Comparison of ENCODE assay signal across 16 cellular contexts in genomic region chr4:168594121-168594520, GRCh38.
A peak's percentile ranks its signal among the peaks of the same experiment; 100 is the strongest.
DNase-seq lines count a peak whose midpoint lies in the region; ATAC-seq, FAIRE-seq and TF ChIP-seq lines count a peak whose summit lies in the region.
"Had no signal": no experiment of that assay in that cellular context is flagged by ENCODE, and none has a peak within 500 bp of the region (broad histone marks: within the 10 kb centered on the region; RNA-seq: fewer than 3 reads in every experiment).

No MANE protein-coding gene starts in this region.

- ATAC-seq in left ventricle myocardium superior = no peak
- ATAC-seq: CD8-positive, alpha-beta T cell; HepG2 had no signal

- POLR2A ChIA-PET in OCI-LY7 (lab: Charles Lee) = interaction anchor here (1.5 kb wide), 1 partner anchor 11 kb away, joined by 4 read pairs; no protein-coding TSS in a partner anchor

- H4K20me1 ChIP-seq in keratinocyte (ENCODE audit: control insufficient read depth, extremely low read depth, insufficient read depth, low read length) (no peaks in the 10 kb centered on the region), OCI-LY7 (ENCODE audit: insufficient read depth, low read length) (no peaks in the 10 kb centered on the region)
- H4K20me1 ChIP-seq: BLaER1 treated with 17β-estradiol and CSF1 and Interleukin-3, amounts not matched to agents 10 nM and 100 nM had no signal

- H3K27ac ChIP-seq in left ventricle myocardium inferior (replicated peaks) = peak overlapping the region; percentile 41
- peak overlapping the region; percentile 74 for H3K27ac ChIP-seq in keratinocyte (ENCODE audit: control insufficient read depth, insufficient read depth, low read length)
- H3K27ac ChIP-seq in OCI-LY7 (ENCODE audit: low read depth, low read length, poor library complexity, severe bottlenecking) = no peak overlapping the region
- H3K27ac ChIP-seq: BLaER1 treated with 17β-estradiol and CSF1 and Interleukin-3, amounts not matched to agents 10 nM and 100 nM; GM23248 had no signal

- H3K9me2 ChIP-seq in OCI-LY7 (ENCODE audit: insufficient read depth, low read length) = no peaks in the 10 kb centered on the region

- intact Hi-C loops in left ventricle myocardium inferior (cut with micrococcal nuclease) (no loop called here), left ventricle myocardium superior (cut with micrococcal nuclease) (no loop called here), OCI-LY7 (cut with micrococcal nuclease; ENCODE audit: unreplicated experiment) (no loop called here)

- H2AFZ ChIP-seq in keratinocyte (ENCODE audit: control insufficient read depth, low read length) (peak overlapping the region; percentile 51), OCI-LY7 (ENCODE audit: low read length) (no peak overlapping the region)
- H2AFZ ChIP-seq: GM23248 had no signal

- H3K4me3 ChIP-seq in left ventricle myocardium inferior (no peak overlapping the region), bronchial epithelial cell (ENCODE audit: low read depth, low read length) (no peak overlapping the region), keratinocyte (ENCODE audit: control insufficient read depth in 2 of 3, extremely low read depth in 1 of 3, insufficient read depth in 2 of 3, low read depth in 1 of 3, low read length in 3 of 3) (no peak overlapping the region), OCI-LY7 (ENCODE audit: low read depth, low read length, poor library complexity, severe bottlenecking) (no peak overlapping the region)
- H3K4me3 ChIP-seq: BLaER1 treated with 17β-estradiol and CSF1 and Interleukin-3, amounts not matched to agents 10 nM and 100 nM; GM23248; HAP-1 had no signal

- BruUV-seq in OCI-LY7 (replicated peaks; lab: Mats Ljungman, UMichigan) = no TSS peak

- H3K4me2 ChIP-seq in keratinocyte (ENCODE audit: control insufficient read depth, extremely low read depth, insufficient read depth, low read depth, low read length) (peak overlapping the region; percentile 30), OCI-LY7 (ENCODE audit: low read length) (no peak overlapping the region)
- H3K4me2 ChIP-seq: BLaER1 treated with 17β-estradiol and CSF1 and Interleukin-3, amounts not matched to agents 10 nM and 100 nM had no signal

- DNase-seq in left ventricle myocardium inferior (no peak), left ventricle myocardium superior (no peak), bronchial epithelial cell (ENCODE audit: low read depth) (peak; percentile 73), keratinocyte (ENCODE audit: low read depth, low spot score) (no peak), GM13976 (ENCODE audit: low spot score) (no peak), LoVo (ENCODE audit: low spot score) (no peak), OCI-LY7 (ENCODE audit: low spot score) (no peak)
- DNase-seq: 8988T; Calu3; CD8-positive, alpha-beta T cell; DMS79 treated with DMSO at 0.1 percent for 48 hours; GF-D8; GM23248 had no signal

- no peak overlapping the region for H3K9ac ChIP-seq in keratinocyte (ENCODE audit: control insufficient read depth, extremely low read depth, insufficient read depth, low read length)
- H3K9ac ChIP-seq: BLaER1 treated with 17β-estradiol and CSF1 and Interleukin-3, amounts not matched to agents 10 nM and 100 nM; GM23248 had no signal

- H3K9me3 ChIP-seq in left ventricle myocardium inferior (replicated peaks) (no peaks in the 10 kb centered on the region), keratinocyte (ENCODE audit: control insufficient read depth, low read depth, low read length) (no peaks in the 10 kb centered on the region), OCI-LY7 (ENCODE audit: low read length) (no peaks in the 10 kb centered on the region)
- H3K9me3 ChIP-seq: BLaER1 treated with 17β-estradiol and CSF1 and Interleukin-3, amounts not matched to agents 10 nM and 100 nM; HAP-1 had no signal

- H3K36me3 ChIP-seq in left ventricle myocardium inferior (no peaks in the 10 kb centered on the region), bronchial epithelial cell (ENCODE audit: control insufficient read depth, insufficient read depth, low read length) (no peaks in the 10 kb centered on the region), keratinocyte (ENCODE audit: control insufficient read depth in 2 of 2, extremely low read depth in 1 of 2, insufficient read depth in 2 of 2, low read length in 2 of 2) (no peaks in the 10 kb centered on the region), OCI-LY7 (ENCODE audit: insufficient read depth, low read length) (no peaks in the 10 kb centered on the region)
- H3K36me3 ChIP-seq: BLaER1 treated with 17β-estradiol and CSF1 and Interleukin-3, amounts not matched to agents 10 nM and 100 nM; HAP-1 had no signal

- H3K79me2 ChIP-seq in keratinocyte (ENCODE audit: control insufficient read depth, insufficient read depth, low read length) (no peaks in the 10 kb centered on the region), OCI-LY7 (ENCODE audit: insufficient read depth, low read depth, low read length) (no peaks in the 10 kb centered on the region)

- H3K27me3 ChIP-seq in left ventricle myocardium inferior (ENCODE audit: low read depth) (no peaks in the 10 kb centered on the region), bronchial epithelial cell (ENCODE audit: control insufficient read depth, insufficient read depth, low read length) (no peaks in the 10 kb centered on the region), keratinocyte (ENCODE audit: control insufficient read depth, extremely low read depth, insufficient read depth, low read length) (no peaks in the 10 kb centered on the region)
- H3K27me3 ChIP-seq: BLaER1 treated with 17β-estradiol and CSF1 and Interleukin-3, amounts not matched to agents 10 nM and 100 nM had no signal

- in situ Hi-C loops in GM13976 (cut with MboI; ENCODE audit: low sequenced_read_pairs, unreplicated experiment) = no loop called here

- dilution Hi-C loops in keratinocyte (cut with MboI; ENCODE audit: extremely low pct_ligation_motif_present, low sequenced_read_pairs) = no loop called here

- TF ChIP-seq CTCF in left ventricle myocardium inferior (IDR thresholded peaks at IDR 0.05; ENCODE audit: borderline replicate concordance) (no peak), bronchial epithelial cell (IDR thresholded peaks at IDR 0.05; ENCODE audit: insufficient read depth, low read length, severe bottlenecking) (no peak), keratinocyte (optimal IDR thresholded peaks at IDR 0.05 in 1 of 3, IDR thresholded peaks at IDR 0.05 in 1 of 3, conservative IDR thresholded peaks at IDR 0.05 in 1 of 3; ENCODE audit: extremely low read depth in 1 of 3, insufficient read depth in 2 of 3, low read length in 3 of 3) (no peak), GM13976 (IDR thresholded peaks at IDR 0.05; ENCODE audit: borderline replicate concordance, control extremely low read depth, extremely low read depth, insufficient read depth, missing control alignments) (no peak), OCI-LY7 (conservative IDR thresholded peaks at IDR 0.05; ENCODE audit: low read length) (no peak)

- FAIRE-seq in bronchial epithelial cell (lab: Jason Lieb, UNC) (no peak), keratinocyte (lab: Jason Lieb, UNC) (peak; percentile 58)
- FAIRE-seq: HepG2 had no signal

- CTCF ChIA-PET in OCI-LY7 (lab: Charles Lee; ENCODE audit: unreplicated experiment) = no interaction called here

- H3K4me1 ChIP-seq in left ventricle myocardium inferior (peaks cover 48% of the 10 kb centered on the region), keratinocyte (ENCODE audit: control insufficient read depth, extremely low read depth, insufficient read depth, low read length) (peaks cover 38% of the 10 kb centered on the region), OCI-LY7 (ENCODE audit: insufficient read depth, low read length, poor library complexity, severe bottlenecking) (no peaks in the 10 kb centered on the region)
- H3K4me1 ChIP-seq: BLaER1 treated with 17β-estradiol and CSF1 and Interleukin-3, amounts not matched to agents 10 nM and 100 nM had no signal

- no peaks in the 10 kb centered on the region for H3K9me1 ChIP-seq in keratinocyte (ENCODE audit: control insufficient read depth, extremely low read depth, insufficient read depth, low read length)
